Comparison of ENCODE assay signal across 35 cellular contexts in the genomic region with DNA sequence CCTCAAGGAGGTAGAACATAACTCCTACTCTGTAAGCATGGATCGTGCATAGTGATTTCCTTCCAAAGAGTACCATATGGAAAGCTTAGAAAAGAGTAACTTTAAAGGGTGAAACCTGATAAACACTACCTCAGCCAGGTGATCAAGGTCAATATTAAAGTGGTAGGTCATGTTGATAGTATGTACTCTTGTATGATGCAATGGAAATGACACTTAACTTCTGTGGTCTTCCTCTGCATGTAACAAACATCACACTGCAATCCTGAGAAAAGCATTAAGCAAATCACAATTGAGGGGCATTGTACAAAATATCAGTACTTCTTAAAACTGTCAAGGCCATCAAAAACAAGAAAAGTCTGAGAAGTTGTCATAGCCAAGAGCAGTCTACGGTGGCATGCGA.
"Had no signal": no experiment of that assay in that cellular context is flagged by ENCODE, and none has a peak within 500 bp of the region (broad histone marks: within the 10 kb centered on the region; RNA-seq: fewer than 3 reads in every experiment).

No MANE protein-coding gene starts in this region.

- H3K27me3 ChIP-seq: ascending aorta, body of pancreas, brain microvascular endothelial cell, breast epithelium had no signal

- DNase-seq: activated B cell treated with CpG ODN at 0.5 μM for 24 hours; activated CD4-positive, alpha-beta memory T cell treated with anti-CD3 and anti-CD28 coated beads for 36 hours; activated CD4-positive, alpha-beta T cell treated with anti-CD3 and anti-CD28 coated beads for 4 hours; activated CD4-positive, alpha-beta T cell treated with anti-CD3 and anti-CD28 coated beads, Interleukin-2, amount 10 ng/mL, durations not matched to agents 24 days and 14 days; activated CD4-positive, alpha-beta T cell treated with anti-CD3 and anti-CD28 coated beads, Interleukin-2, amount 50 U/mL, for 1 hour; activated CD4-positive, alpha-beta T cell treated with anti-CD3 and anti-CD28 coated beads, Interleukin-2, amount 50 U/mL, for 4 hours; activated CD4-positive, CD25-positive, alpha-beta regulatory T cell treated with anti-CD3 and anti-CD28 coated beads, Interleukin-2, amount 50 U/mL, for 72 hours; activated CD8-positive, alpha-beta memory T cell treated with anti-CD3 and anti-CD28 coated beads, Interleukin-2, amount 50 U/mL, for 4 hours; activated CD8-positive, alpha-beta T cell treated with anti-CD3 and anti-CD28 coated beads for 36 hours; activated effector memory CD4-positive, alpha-beta T cell treated with Interleukin-2 at 50 U/mL for 16 hours; activated gamma-delta T cell; activated naive CD4-positive, alpha-beta T cell treated with anti-CD3 and anti-CD28 coated beads, Interleukin-2, amount 10 ng/mL, durations not matched to agents 7 days and 5 days; activated naive CD4-positive, alpha-beta T cell treated with Interleukin-2 at 50 U/mL for 16 hours; activated naive CD8-positive, alpha-beta T cell treated with anti-CD3 and anti-CD28 coated beads, Interleukin-2, amount 10 ng/mL, durations not matched to agents 7 days and 5 days; activated naive CD8-positive, alpha-beta T cell treated with anti-CD3 and anti-CD28 coated beads, Interleukin-2, amount 50 U/mL, for 24 hours; activated T-cell treated with anti-CD3 and anti-CD28 coated beads for 4 hours; activated T-cell treated with anti-CD3 and anti-CD28 coated beads, Interleukin-2, amount 50 U/mL, for 1 hour; activated T-cell treated with anti-CD3 and anti-CD28 coated beads, Interleukin-2, amount 50 U/mL, for 48 hours; amygdala; anterior cingulate cortex; body of pancreas; brain microvascular endothelial cell; central memory CD4-positive, alpha-beta T cell; T-helper 1 cell; T-helper 2 cell; T-helper 9 cell had no signal

- H3K4me1 Mint-ChIP-seq: activated B cell treated with CpG ODN at 0.5 μM for 24 hours; activated CD4-positive, alpha-beta T cell treated with anti-CD3 and anti-CD28 coated beads, Interleukin-2, amount 10 ng/mL, durations not matched to agents 24 days and 14 days; activated naive CD4-positive, alpha-beta T cell treated with anti-CD3 and anti-CD28 coated beads, Interleukin-2, amount 10 ng/mL, durations not matched to agents 7 days and 5 days; activated naive CD4-positive, alpha-beta T cell treated with anti-CD3 and anti-CD28 coated beads, Interleukin-2, amount 50 U/mL, for 24 hours; activated naive CD8-positive, alpha-beta T cell treated with anti-CD3 and anti-CD28 coated beads, Interleukin-2, amount 10 ng/mL, durations not matched to agents 7 days and 5 days; activated naive CD8-positive, alpha-beta T cell treated with anti-CD3 and anti-CD28 coated beads, Interleukin-2, amount 50 U/mL, for 24 hours had no signal

- ATAC-seq: activated CD8-positive, alpha-beta T cell treated with anti-CD3 and anti-CD28 coated beads for 36 hours; activated naive CD8-positive, alpha-beta T cell treated with anti-CD3 and anti-CD28 coated beads, Interleukin-2, amount 50 U/mL, for 24 hours; body of pancreas had no signal

- H3K9me3 ChIP-seq: ascending aorta, body of pancreas, breast epithelium had no signal

- H3K9me3 Mint-ChIP-seq: activated B cell treated with CpG ODN at 0.5 μM for 24 hours; activated CD4-positive, alpha-beta memory T cell treated with anti-CD3 and anti-CD28 coated beads for 36 hours; activated CD4-positive, alpha-beta T cell treated with anti-CD3 and anti-CD28 coated beads, Interleukin-2, amount 10 ng/mL, durations not matched to agents 24 days and 14 days; activated CD8-positive, alpha-beta T cell treated with anti-CD3 and anti-CD28 coated beads for 36 hours; activated naive CD4-positive, alpha-beta T cell treated with anti-CD3 and anti-CD28 coated beads, Interleukin-2, amount 10 ng/mL, durations not matched to agents 7 days and 5 days; activated naive CD4-positive, alpha-beta T cell treated with anti-CD3 and anti-CD28 coated beads, Interleukin-2, amount 50 U/mL, for 24 hours; activated naive CD8-positive, alpha-beta T cell treated with anti-CD3 and anti-CD28 coated beads, Interleukin-2, amount 10 ng/mL, durations not matched to agents 7 days and 5 days; activated naive CD8-positive, alpha-beta T cell treated with anti-CD3 and anti-CD28 coated beads, Interleukin-2, amount 50 U/mL, for 24 hours; activated T-helper 2 cell treated with anti-CD3 and anti-CD28 coated beads, Interferon-gamma antibody, Interleukin-2, Interleukin-4, amounts not matched to agents 10 μg/mL and 5 μg/mL and 100 μg/mL, durations not matched to agents 14 hours and 24 hours and 36 hours; T-helper 1 cell treated with Interleukin-12 subunit alpha and Interleukin-12 subunit beta and Interleukin-4 antibody, amounts not matched to agents 30 μg/mL and 1 μg/mL, for 36 hours; T-helper 2 cell treated with Interferon-gamma antibody and Interleukin-4, amounts not matched to agents 5 μg/mL and 100 μg/mL, for 36 hours had no signal

- H3K27me3 Mint-ChIP-seq: activated B cell treated with CpG ODN at 0.5 μM for 24 hours; activated CD4-positive, alpha-beta memory T cell treated with anti-CD3 and anti-CD28 coated beads for 36 hours; activated CD8-positive, alpha-beta T cell treated with anti-CD3 and anti-CD28 coated beads for 36 hours; activated naive CD4-positive, alpha-beta T cell treated with anti-CD3 and anti-CD28 coated beads, Interleukin-2, amount 10 ng/mL, durations not matched to agents 7 days and 5 days; activated naive CD8-positive, alpha-beta T cell; activated naive CD8-positive, alpha-beta T cell treated with anti-CD3 and anti-CD28 coated beads, Interleukin-2, amount 10 ng/mL, durations not matched to agents 7 days and 5 days; activated naive CD8-positive, alpha-beta T cell treated with anti-CD3 and anti-CD28 coated beads, Interleukin-2, amount 50 U/mL, for 24 hours had no signal

- H3K27ac Mint-ChIP-seq: activated B cell treated with CpG ODN at 0.5 μM for 24 hours; activated CD4-positive, alpha-beta memory T cell treated with anti-CD3 and anti-CD28 coated beads for 36 hours; activated CD4-positive, alpha-beta T cell treated with anti-CD3 and anti-CD28 coated beads, Interleukin-2, amount 10 ng/mL, durations not matched to agents 24 days and 14 days; activated CD8-positive, alpha-beta T cell treated with anti-CD3 and anti-CD28 coated beads for 36 hours; activated naive CD4-positive, alpha-beta T cell treated with anti-CD3 and anti-CD28 coated beads, Interleukin-2, amount 10 ng/mL, durations not matched to agents 7 days and 5 days; activated naive CD4-positive, alpha-beta T cell treated with anti-CD3 and anti-CD28 coated beads, Interleukin-2, amount 50 U/mL, for 24 hours; activated naive CD8-positive, alpha-beta T cell; activated naive CD8-positive, alpha-beta T cell treated with anti-CD3 and anti-CD28 coated beads, Interleukin-2, amount 10 ng/mL, durations not matched to agents 7 days and 5 days; activated naive CD8-positive, alpha-beta T cell treated with anti-CD3 and anti-CD28 coated beads, Interleukin-2, amount 50 U/mL, for 24 hours; activated T-helper 2 cell treated with anti-CD3 and anti-CD28 coated beads, Interferon-gamma antibody, Interleukin-2, Interleukin-4, amounts not matched to agents 10 μg/mL and 5 μg/mL and 100 μg/mL, durations not matched to agents 14 hours and 24 hours and 36 hours; T-helper 1 cell treated with Interleukin-12 subunit alpha and Interleukin-12 subunit beta and Interleukin-4 antibody, amounts not matched to agents 30 μg/mL and 1 μg/mL, for 36 hours; T-helper 2 cell treated with Interferon-gamma antibody and Interleukin-4, amounts not matched to agents 5 μg/mL and 100 μg/mL, for 36 hours had no signal

- FAIRE-seq: TTC549 had no signal

- H3K36me3 Mint-ChIP-seq: activated CD4-positive, alpha-beta memory T cell treated with anti-CD3 and anti-CD28 coated beads for 36 hours; activated naive CD4-positive, alpha-beta T cell treated with anti-CD3 and anti-CD28 coated beads, Interleukin-2, amount 10 ng/mL, durations not matched to agents 7 days and 5 days; activated naive CD4-positive, alpha-beta T cell treated with anti-CD3 and anti-CD28 coated beads, Interleukin-2, amount 50 U/mL, for 24 hours; activated naive CD8-positive, alpha-beta T cell; activated naive CD8-positive, alpha-beta T cell treated with anti-CD3 and anti-CD28 coated beads, Interleukin-2, amount 10 ng/mL, durations not matched to agents 7 days and 5 days had no signal

- H3K4me1 ChIP-seq: ascending aorta, body of pancreas, breast epithelium had no signal

- H3K27ac ChIP-seq: ascending aorta, body of pancreas, brain microvascular endothelial cell, breast epithelium, VCaP had no signal

- H3K36me3 ChIP-seq: ascending aorta, brain microvascular endothelial cell, breast epithelium had no signal

- H3K4me3 ChIP-seq: ascending aorta, body of pancreas, breast epithelium had no signal

- H3K4me3 Mint-ChIP-seq: activated B cell treated with CpG ODN at 0.5 μM for 24 hours; activated CD4-positive, alpha-beta memory T cell treated with anti-CD3 and anti-CD28 coated beads for 36 hours; activated CD4-positive, alpha-beta T cell treated with anti-CD3 and anti-CD28 coated beads, Interleukin-2, amount 10 ng/mL, durations not matched to agents 24 days and 14 days; activated CD8-positive, alpha-beta T cell treated with anti-CD3 and anti-CD28 coated beads for 36 hours; activated naive CD4-positive, alpha-beta T cell treated with anti-CD3 and anti-CD28 coated beads, Interleukin-2, amount 10 ng/mL, durations not matched to agents 7 days and 5 days; activated naive CD4-positive, alpha-beta T cell treated with anti-CD3 and anti-CD28 coated beads, Interleukin-2, amount 50 U/mL, for 24 hours; activated naive CD8-positive, alpha-beta T cell; activated naive CD8-positive, alpha-beta T cell treated with anti-CD3 and anti-CD28 coated beads, Interleukin-2, amount 10 ng/mL, durations not matched to agents 7 days and 5 days; activated naive CD8-positive, alpha-beta T cell treated with anti-CD3 and anti-CD28 coated beads, Interleukin-2, amount 50 U/mL, for 24 hours; T-helper 1 cell treated with Interleukin-12 subunit alpha and Interleukin-12 subunit beta and Interleukin-4 antibody, amounts not matched to agents 30 μg/mL and 1 μg/mL, for 36 hours; T-helper 2 cell treated with Interferon-gamma antibody and Interleukin-4, amounts not matched to agents 5 μg/mL and 100 μg/mL, for 36 hours had no signal
